Comparison of ENCODE assay signal across 11 cellular contexts in genomic region chr15:22780267-22780666, GRCh38. TPM values are rescaled to one million over a fixed set of nuclear protein-coding genes. Genes with fewer than 3 reads are reported as not detected.
DNase-seq lines count a peak whose midpoint lies in the region; ATAC-seq and TF ChIP-seq lines count a peak whose summit lies in the region.
"Had no signal": no experiment of that assay in that cellular context is flagged by ENCODE, and none has a peak within 500 bp of the region (broad histone marks: within the 10 kb centered on the region; RNA-seq: fewer than 3 reads in every experiment).

No MANE protein-coding gene starts in this region.

- H3K36me3 ChIP-seq in breast epithelium = no peaks in the 10 kb centered on the region
- H3K36me3 ChIP-seq: BLaER1, ovary had no signal

- POLR2A ChIA-PET in MCF 10A (lab: Yijun Ruan, JAX) = no interaction called here

- no peak for TF ChIP-seq CTCF in MCF 10A (IDR thresholded peaks at IDR 0.05; ENCODE audit: unreplicated experiment)
- no peak for TF ChIP-seq CTCF in breast epithelium (IDR thresholded peaks at IDR 0.05)

- no peaks in the 10 kb centered on the region for H3K9me3 Mint-ChIP-seq in MCF 10A (ENCODE audit: unreplicated experiment)
- peaks cover 0 to 4% of the 10 kb centered on the region in 2 donors for H3K9me3 Mint-ChIP-seq in stimulated activated naive B cell treated with anti-CD40 and anti-IgM and Interleukin-4, amounts not matched to agents 10 μg/mL and 1 μg/mL and 100 μg/mL, for 72 hours

- peaks cover 7% of the 10 kb centered on the region for H3K4me1 Mint-ChIP-seq in MCF 10A (ENCODE audit: insufficient read depth, unreplicated experiment)
- peaks cover 23 to 56% of the 10 kb centered on the region in 2 donors for H3K4me1 Mint-ChIP-seq in stimulated activated naive B cell treated with anti-CD40 and anti-IgM and Interleukin-4, amounts not matched to agents 10 μg/mL and 1 μg/mL and 100 μg/mL, for 72 hours

- DNase-seq in MCF 10A (ENCODE audit: unreplicated experiment) = peak; percentile 18
- no peak for DNase-seq in breast epithelium (ENCODE audit: low spot score in 2 of 2)
- peak; percentile 56 for DNase-seq in NCI-H460 (ENCODE audit: extremely low read depth, low read depth)
- DNase-seq in stimulated activated naive B cell treated with anti-CD40 and anti-IgM and Interleukin-4, amounts not matched to agents 10 μg/mL and 1 μg/mL and 100 μg/mL, for 72 hours = peak; percentile 24
- DNase-seq in cerebellar nuclear complex (lab: John Stamatoyannopoulos, UW) = no peak
- no peak for DNase-seq in HuH-7 (ENCODE audit: low spot score)
- no peak for DNase-seq in T1000 (lab: John Stamatoyannopoulos, UW)
- DNase-seq: effector memory CD4-positive, alpha-beta T cell; ovary had no signal

- no peak overlapping the region for H3K4me3 Mint-ChIP-seq in MCF 10A (ENCODE audit: unreplicated experiment)
- H3K4me3 Mint-ChIP-seq in stimulated activated naive B cell treated with anti-CD40 and anti-IgM and Interleukin-4, amounts not matched to agents 10 μg/mL and 1 μg/mL and 100 μg/mL, for 72 hours = peak overlapping the region; percentile 22 to 23

- BruUV-seq in MCF 10A (replicated peaks; lab: Mats Ljungman, UMichigan) = no TSS peak

- CTCF ChIA-PET in MCF 10A (lab: Yijun Ruan, JAX) = no interaction called here

- no peak overlapping the region for H3K27ac Mint-ChIP-seq in MCF 10A (ENCODE audit: low read depth, unreplicated experiment)
- peak overlapping the region; percentile 14 for H3K27ac Mint-ChIP-seq in stimulated activated naive B cell treated with anti-CD40 and anti-IgM and Interleukin-4, amounts not matched to agents 10 μg/mL and 1 μg/mL and 100 μg/mL, for 72 hours

- no peaks in the 10 kb centered on the region for H3K36me3 Mint-ChIP-seq in MCF 10A (ENCODE audit: insufficient read depth, unreplicated experiment)
- H3K36me3 Mint-ChIP-seq in stimulated activated naive B cell treated with anti-CD40 and anti-IgM and Interleukin-4, amounts not matched to agents 10 μg/mL and 1 μg/mL and 100 μg/mL, for 72 hours = peaks cover 0 to 3% of the 10 kb centered on the region in 2 donors

- no peak overlapping the region for H3K4me3 ChIP-seq in breast epithelium
- H3K4me3 ChIP-seq: BLaER1, ovary had no signal

- H3K27me3 Mint-ChIP-seq in MCF 10A (ENCODE audit: insufficient read depth, unreplicated experiment) = no peaks in the 10 kb centered on the region
- H3K27me3 Mint-ChIP-seq in stimulated activated naive B cell treated with anti-CD40 and anti-IgM and Interleukin-4, amounts not matched to agents 10 μg/mL and 1 μg/mL and 100 μg/mL, for 72 hours = no peaks in the 10 kb centered on the region

- peak; percentile 49 for ATAC-seq in HG02623 (IDR thresholded peaks at IDR 0.05; ENCODE audit: unreplicated experiment)
- peak; percentile 93 to 95 for ATAC-seq in stimulated activated naive B cell treated with anti-CD40 and anti-IgM and Interleukin-4, amounts not matched to agents 10 μg/mL and 1 μg/mL and 100 μg/mL, for 72 hours (replicated peaks)

- H3K27me3 ChIP-seq in breast epithelium = no peaks in the 10 kb centered on the region
- H3K27me3 ChIP-seq: BLaER1, ovary had no signal

- no peaks in the 10 kb centered on the region for H3K4me1 ChIP-seq in breast epithelium

- no peak overlapping the region for H3K27ac ChIP-seq in breast epithelium
- H3K27ac ChIP-seq: BLaER1, ovary had no signal

- H3K9me3 ChIP-seq in breast epithelium = no peaks in the 10 kb centered on the region
- H3K9me3 ChIP-seq: BLaER1, ovary had no signal

- intact Hi-C loops in MCF 10A (cut with micrococcal nuclease) = no loop called here
- intact Hi-C loops in breast epithelium (cut with DNase I; ENCODE audit: low total_unique reads) = no loop called here

- no peak for TF ChIP-seq POLR2A in breast epithelium (IDR thresholded peaks at IDR 0.05)

RNA-seq across cellular contexts. Expression of gene NIPA1, which starts 6.2 kb away (rescaled TPM):
- total RNA-seq in MCF 10A (2022) (18.6 and 18.8 TPM in 2 replicates), breast epithelium (10 to 100 TPM in 1 of 3 donors, 1 to 10 TPM in 2; 5.4 to 15.4 (median 9.5) TPM)
- 45.0 and 46.5 TPM in 2 replicates for total RNA-seq in NCI-H460 (2014; rRNA removed; shearing (Covaris generic))
- polyA plus RNA-seq in NCI-H460 (2014; cell fraction: nucleus; rRNA removed) = 54.7 and 71.1 TPM in 2 replicates

RNA-seq across cellular contexts. Expression of gene NIPA2, which starts 58.2 kb away (rescaled TPM):
- total RNA-seq in MCF 10A (2022) (50.4 and 51.9 TPM in 2 replicates), breast epithelium (10 to 100 TPM; 35.7 to 50.8 (median 40.3) TPM)
- total RNA-seq in NCI-H460 (2014; rRNA removed; shearing (Covaris generic)) = 113 and 116 TPM in 2 replicates
- 110 and 117 TPM in 2 replicates for polyA plus RNA-seq in NCI-H460 (2014; cell fraction: nucleus; rRNA removed)

Comparison
In these comparisons a context has a peak if more than half of its experiments do, and no peak if none do; other contexts are left out.
1. DNase-seq: peak in MCF 10A (single experiment), NCI-H460 (single experiment) and stimulated activated naive B cell treated with anti-CD40 and anti-IgM and Interleukin-4, amounts not matched to agents 10 μg/mL and 1 μg/mL and 100 μg/mL, for 72 hours (single experiment); none in breast epithelium (0 of 2), cerebellar nuclear complex (0 of 2), HuH-7 (single experiment) and T1000 (single experiment).